In the genomic region with DNA sequence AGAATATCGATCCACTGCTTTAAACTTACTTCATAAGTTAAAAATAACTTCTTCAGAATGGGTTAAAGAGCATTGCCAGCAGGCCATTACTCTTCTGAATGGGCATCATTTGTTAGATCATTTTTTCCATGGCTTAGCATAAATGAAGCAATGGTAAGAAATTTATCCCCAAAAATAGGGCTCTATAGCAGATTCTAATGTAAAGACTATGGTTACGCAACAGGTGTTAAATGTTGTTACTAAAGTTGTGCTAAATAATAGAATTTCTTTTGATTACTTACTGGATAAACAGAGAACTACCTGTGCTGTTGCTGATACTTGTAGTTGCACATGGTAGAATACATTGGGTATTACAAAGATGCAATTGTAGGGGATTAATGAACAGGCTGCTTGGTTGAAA, we compare ENCODE assay signal across 11 cellular contexts. TPM values are rescaled to one million over a fixed set of nuclear protein-coding genes. Genes with fewer than 3 reads are reported as not detected.
"Had no signal": no experiment of that assay in that cellular context is flagged by ENCODE, and none has a peak within 500 bp of the region (broad histone marks: within the 10 kb centered on the region; RNA-seq: fewer than 3 reads in every experiment).

No MANE protein-coding gene starts in this region.

- H3K4me1 ChIP-seq: HAP-1 had no signal

- H3K4me3 ChIP-seq: GM23248, GM23338, HAP-1 had no signal

- ATAC-seq: GM23338, HCT116 had no signal

- DNase-seq: GM23248, GOT3, H7, H9, HCEC 1CT, HFFc6 had no signal

- H3K27ac ChIP-seq: GM23248 had no signal

- H3K4me1 Mint-ChIP-seq: GM23338, H9 had no signal

- H2AFZ ChIP-seq: GM23248, GM23338 had no signal

- H3K4me2 ChIP-seq: GM23338 had no signal

- H3K27ac Mint-ChIP-seq: GM23338, H9, HFFc6 had no signal

- H3K9ac ChIP-seq: GM23248 had no signal

- H3K36me3 ChIP-seq: HAP-1 had no signal

- H3K4me3 Mint-ChIP-seq: GM23338, H9, HFFc6 had no signal

- FAIRE-seq: H1, H54 had no signal

RNA-seq across cellular contexts. Expression of a gene that starts 15.9 kb away (rescaled TPM):
- total RNA-seq: GM23248, GM23338, H1, H7, H9, HFFc6 had no signal
- polyA plus RNA-seq: GM23248, GM23338, H1 had no signal
